Comparison of ENCODE assay signal across 31 cellular contexts in genomic region chr2:231286964-231287363, GRCh38.
"Had no signal": no experiment of that assay in that cellular context is flagged by ENCODE, and none has a peak within 500 bp of the region (broad histone marks: within the 10 kb centered on the region; RNA-seq: fewer than 3 reads in every experiment).

No MANE protein-coding gene starts in this region.

- H3K4me3 Mint-ChIP-seq: activated naive CD4-positive, alpha-beta T cell treated with anti-CD3 and anti-CD28 coated beads for 36 hours; activated naive CD8-positive, alpha-beta T cell treated with anti-CD3 and anti-CD28 coated beads for 36 hours; brain; endodermal cell; nephron; stimulated activated memory B cell treated with anti-CD40 and anti-IgM and Interleukin-4, amounts not matched to agents 10 μg/mL and 1 μg/mL and 100 μg/mL, for 72 hours; stimulated activated naive CD8-positive, alpha-beta T cell treated with anti-CD3 and anti-CD28 coated beads, Interleukin-15, amount 100 ng/mL, for 72 hours; T-helper 2 cell treated with Interferon-gamma antibody and Interleukin-4, amounts not matched to agents 5 μg/mL and 100 μg/mL, for 36 hours; type B pancreatic cell had no signal

- H3K9me3 Mint-ChIP-seq: activated naive CD4-positive, alpha-beta T cell treated with anti-CD3 and anti-CD28 coated beads for 36 hours; activated naive CD8-positive, alpha-beta T cell treated with anti-CD3 and anti-CD28 coated beads for 36 hours; brain; endodermal cell; nephron; stimulated activated memory B cell treated with anti-CD40 and anti-IgM and Interleukin-4, amounts not matched to agents 10 μg/mL and 1 μg/mL and 100 μg/mL, for 72 hours; stimulated activated naive CD8-positive, alpha-beta T cell treated with anti-CD3 and anti-CD28 coated beads, Interleukin-15, amount 100 ng/mL, for 72 hours; T-helper 2 cell treated with Interferon-gamma antibody and Interleukin-4, amounts not matched to agents 5 μg/mL and 100 μg/mL, for 36 hours; type B pancreatic cell had no signal

- H3K36me3 Mint-ChIP-seq: activated naive CD8-positive, alpha-beta T cell treated with anti-CD3 and anti-CD28 coated beads for 36 hours had no signal

- H3K9me3 ChIP-seq: ascending aorta, esophagus muscularis mucosa, heart right ventricle, left ventricle myocardium inferior, pancreas, psoas muscle, vagina had no signal

- ATAC-seq: heart right ventricle; pancreas; stimulated activated memory B cell treated with anti-CD40 and anti-IgM and Interleukin-4, amounts not matched to agents 10 μg/mL and 1 μg/mL and 100 μg/mL, for 72 hours; stimulated activated naive CD8-positive, alpha-beta T cell treated with anti-CD3 and anti-CD28 coated beads, Interleukin-15, amount 100 ng/mL, for 72 hours had no signal

- H3K27ac Mint-ChIP-seq: activated naive CD4-positive, alpha-beta T cell treated with anti-CD3 and anti-CD28 coated beads for 36 hours; activated naive CD8-positive, alpha-beta T cell treated with anti-CD3 and anti-CD28 coated beads for 36 hours; brain; endodermal cell; nephron; stimulated activated memory B cell treated with anti-CD40 and anti-IgM and Interleukin-4, amounts not matched to agents 10 μg/mL and 1 μg/mL and 100 μg/mL, for 72 hours; stimulated activated naive CD8-positive, alpha-beta T cell treated with anti-CD3 and anti-CD28 coated beads, Interleukin-15, amount 100 ng/mL, for 72 hours; T-helper 2 cell treated with Interferon-gamma antibody and Interleukin-4, amounts not matched to agents 5 μg/mL and 100 μg/mL, for 36 hours; type B pancreatic cell had no signal

- FAIRE-seq: pancreas, TTC549 had no signal

- H3K27me3 Mint-ChIP-seq: activated naive CD8-positive, alpha-beta T cell treated with anti-CD3 and anti-CD28 coated beads for 36 hours; brain; stimulated activated memory B cell treated with anti-CD40 and anti-IgM and Interleukin-4, amounts not matched to agents 10 μg/mL and 1 μg/mL and 100 μg/mL, for 72 hours; stimulated activated naive CD8-positive, alpha-beta T cell treated with anti-CD3 and anti-CD28 coated beads, Interleukin-15, amount 100 ng/mL, for 72 hours; type B pancreatic cell had no signal

- H3K4me3 ChIP-seq: ascending aorta, cardiac muscle cell, esophagus muscularis mucosa, heart right ventricle, left ventricle myocardium inferior, lung, pancreas, psoas muscle, smooth muscle cell, vagina had no signal

- H3K27me3 ChIP-seq: ascending aorta, cardiac muscle cell, esophagus muscularis mucosa, foreskin keratinocyte, heart right ventricle, pancreas, vagina had no signal

- H3K4me1 ChIP-seq: ascending aorta, esophagus muscularis mucosa, left ventricle myocardium inferior, pancreas, psoas muscle, vagina had no signal

- H3K36me3 ChIP-seq: pancreas, vagina had no signal

- H3K27ac ChIP-seq: ascending aorta, cardiac muscle cell, esophagus muscularis mucosa, foreskin keratinocyte, heart right ventricle, left ventricle myocardium inferior, pancreas, psoas muscle, vagina, VCaP had no signal

- DNase-seq: activated CD4-positive, alpha-beta T cell treated with anti-CD3 and anti-CD28 coated beads for 48 hours; activated CD4-positive, alpha-beta T cell treated with anti-CD3 and anti-CD28 coated beads, Interleukin-2, amount 50 U/mL, for 48 hours; activated CD8-positive, alpha-beta memory T cell treated with anti-CD3 and anti-CD28 coated beads for 24 hours; activated effector memory CD4-positive, alpha-beta T cell treated with anti-CD3 and anti-CD28 coated beads, Interleukin-2, amount 50 U/mL, for 16 hours; activated naive CD4-positive, alpha-beta T cell treated with anti-CD3 and anti-CD28 coated beads for 36 hours; activated naive CD8-positive, alpha-beta T cell treated with anti-CD3 and anti-CD28 coated beads for 36 hours; endodermal cell; heart right ventricle; kidney glomerular epithelial cell; left ventricle myocardium inferior; pancreas; psoas muscle; stimulated activated CD4-positive, alpha-beta T cell treated with anti-CD3 and anti-CD28 coated beads, Interleukin-1b, Interleukin-23, amount 100 ng/mL, for 48 hours; stimulated activated CD4-positive, alpha-beta T cell treated with anti-CD3 and anti-CD28 coated beads, Interleukin-4, amount 100 ng/mL, for 4 hours; stimulated activated CD8-positive, alpha-beta memory T cell treated with anti-CD3 and anti-CD28 coated beads, Interleukin-4, amount 100 ng/mL, for 48 hours; stimulated activated naive CD8-positive, alpha-beta T cell treated with anti-CD3 and anti-CD28 coated beads, Interleukin-15, amount 100 ng/mL, for 72 hours; substantia nigra had no signal

- H3K4me1 Mint-ChIP-seq: activated naive CD8-positive, alpha-beta T cell treated with anti-CD3 and anti-CD28 coated beads for 36 hours; brain; endodermal cell; nephron; stimulated activated memory B cell treated with anti-CD40 and anti-IgM and Interleukin-4, amounts not matched to agents 10 μg/mL and 1 μg/mL and 100 μg/mL, for 72 hours; stimulated activated naive CD8-positive, alpha-beta T cell treated with anti-CD3 and anti-CD28 coated beads, Interleukin-15, amount 100 ng/mL, for 72 hours had no signal

- H3K4me2 ChIP-seq: smooth muscle cell had no signal
